ENCODE assay signal across 8 cellular contexts in the genomic region with DNA sequence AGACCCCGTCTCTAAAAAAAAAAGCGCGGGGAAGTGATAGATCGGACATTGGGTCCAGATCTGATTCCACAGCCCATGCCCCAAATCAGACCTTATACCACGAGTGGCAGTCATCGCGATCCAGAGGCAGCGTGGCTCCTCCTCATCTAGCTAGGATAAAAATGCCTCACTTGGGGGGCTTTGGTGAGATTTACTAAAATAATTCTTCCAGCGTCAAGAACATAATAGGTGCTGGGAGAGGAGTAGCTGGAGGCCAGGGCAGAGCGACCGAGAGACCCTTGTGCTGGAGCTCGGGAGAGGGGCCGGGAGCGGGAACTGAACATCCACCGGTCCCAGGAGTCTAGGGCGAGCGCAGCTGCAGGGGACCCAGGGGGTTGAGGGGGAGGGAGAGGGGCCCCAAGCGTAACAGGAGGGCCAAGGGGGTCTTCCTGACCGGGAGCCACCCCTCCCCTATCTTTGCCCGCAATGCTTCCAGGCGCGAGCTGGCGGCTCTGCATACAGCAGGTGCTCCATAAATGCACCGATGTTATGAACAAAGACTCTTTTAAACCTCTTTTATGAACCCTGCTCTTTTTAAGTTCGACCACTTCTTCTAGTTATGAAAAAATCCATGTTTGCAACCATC. TPM values are rescaled to one million over a fixed set of nuclear protein-coding genes. Genes with fewer than 3 reads are reported as not detected.
A peak's percentile ranks its signal among the peaks of the same experiment; 100 is the strongest.
DNase-seq lines count a peak whose midpoint lies in the region; ATAC-seq and TF ChIP-seq lines count a peak whose summit lies in the region.

No MANE protein-coding gene starts in this region.

- TF ChIP-seq CTCF in AG04450 (IDR thresholded peaks at IDR 0.05; ENCODE audit: low read depth, low read length) (no peak), brain microvascular endothelial cell (IDR thresholded peaks at IDR 0.05; ENCODE audit: low read depth, low read length, missing control alignments) (no peak), GM10266 (IDR thresholded peaks at IDR 0.05; ENCODE audit: control insufficient read depth, insufficient read depth, low read depth, missing control alignments) (no peak)

- no peaks in the 10 kb centered on the region for H3K9me3 Mint-ChIP-seq in IgD-negative memory B cell
- H3K9me3 Mint-ChIP-seq in naive thymus-derived CD4-positive, alpha-beta T cell: no peaks in the 10 kb centered on the region

- CTCF ChIA-PET in AG04450 (lab: Charles Lee): no interaction called here
- CTCF ChIA-PET in naive thymus-derived CD4-positive, alpha-beta T cell (lab: Charles Lee): interaction anchor here (0.8 to 4.9 kb wide), 7 partner anchors 10 to 292 kb away, joined by 3 to 49 read pairs (median 4); no protein-coding TSS in a partner anchor

- H3K4me1 ChIP-seq in naive thymus-derived CD4-positive, alpha-beta T cell (ENCODE audit: control insufficient read depth in 2 of 2, insufficient read depth in 2 of 2, low read length in 2 of 2): peaks cover 27 to 35% of the 10 kb centered on the region in 2 donors

- H3K27me3 ChIP-seq in AG04450 (ENCODE audit: control insufficient read depth, insufficient read depth, low read length) (peaks cover 7% of the 10 kb centered on the region), brain microvascular endothelial cell (replicated peaks) (peaks cover 3% of the 10 kb centered on the region)
- no peaks in the 10 kb centered on the region for H3K27me3 ChIP-seq in naive thymus-derived CD4-positive, alpha-beta T cell (ENCODE audit: control insufficient read depth in 2 of 2, insufficient read depth in 2 of 2, low read length in 2 of 2)

- intact Hi-C loops in naive thymus-derived CD4-positive, alpha-beta T cell (cut with micrococcal nuclease): loop anchor here (1.0 to 10.0 kb wide), 8 partner anchors 17 to 802 kb away; partner anchors contain the start of genes CCND1 (in 2 of the 2), IGHMBP2 (in 1 of the 2), MRPL21 (in 1 of the 2) and PPP6R3 (in 1 of the 2)

- H3K27ac Mint-ChIP-seq in IgD-negative memory B cell: peak overlapping the region; percentile 69 to 84 (median 84)
- peak overlapping the region; percentile 76 to 90 (median 87) for H3K27ac Mint-ChIP-seq in naive thymus-derived CD4-positive, alpha-beta T cell

- in situ Hi-C loops in brain microvascular endothelial cell (cut with HindIII; ENCODE audit: low pct_ligation_motif_present, low sequenced_read_pairs): no loop called here

- H3K9me3 ChIP-seq in AG04450 (ENCODE audit: control insufficient read depth, insufficient read depth, low read length): no peaks in the 10 kb centered on the region
- no peaks in the 10 kb centered on the region for H3K9me3 ChIP-seq in naive thymus-derived CD4-positive, alpha-beta T cell (ENCODE audit: control insufficient read depth in 2 of 3, low read length in 3 of 3)

- H3K27me3 Mint-ChIP-seq in IgD-negative memory B cell: no peaks in the 10 kb centered on the region
- peaks cover 0 to 23% (median 0%) of the 10 kb centered on the region in 5 donors for H3K27me3 Mint-ChIP-seq in naive thymus-derived CD4-positive, alpha-beta T cell

- peak overlapping the region; percentile 93 to 98 (median 96) for H3K4me3 Mint-ChIP-seq in IgD-negative memory B cell
- H3K4me3 Mint-ChIP-seq in naive thymus-derived CD4-positive, alpha-beta T cell: peak overlapping the region; percentile 89 to 99 (median 94)

- H3K36me3 Mint-ChIP-seq in IgD-negative memory B cell: no peaks in the 10 kb centered on the region
- no peaks in the 10 kb centered on the region for H3K36me3 Mint-ChIP-seq in naive thymus-derived CD4-positive, alpha-beta T cell

- POLR2A ChIA-PET in AG04450 (lab: Yijun Ruan, JAX): interaction anchor here (1.1 kb wide), 1 partner anchor 11 kb away, joined by 5 read pairs; no protein-coding TSS in a partner anchor
- POLR2A ChIA-PET in naive thymus-derived CD4-positive, alpha-beta T cell (lab: Charles Lee): interaction anchor here (0.6 to 3.9 kb wide), 8 partner anchors 12 to 601 kb away, joined by 3 to 33 read pairs (median 4); partner anchors contain the start of genes IGHMBP2 and MRPL21

- peak overlapping the region; percentile 50 for H3K4me3 ChIP-seq in AG04450 (ENCODE audit: low read depth, low read length)
- peak overlapping the region; percentile 31 for H3K4me3 ChIP-seq in brain microvascular endothelial cell (ENCODE audit: low read depth, low read length)
- H3K4me3 ChIP-seq in naive thymus-derived CD4-positive, alpha-beta T cell (ENCODE audit: low read length): peak overlapping the region; percentile 78

- no peaks in the 10 kb centered on the region for H3K36me3 ChIP-seq in brain microvascular endothelial cell (replicated peaks)
- H3K36me3 ChIP-seq in naive thymus-derived CD4-positive, alpha-beta T cell (ENCODE audit: control insufficient read depth in 2 of 3, insufficient read depth in 3 of 3, low read length in 3 of 3): no peaks in the 10 kb centered on the region

- H3K27ac ChIP-seq in AG04450 (ENCODE audit: low read depth, low read length) (no peak overlapping the region), brain microvascular endothelial cell (no peak overlapping the region)
- H3K27ac ChIP-seq in naive thymus-derived CD4-positive, alpha-beta T cell (ENCODE audit: low read depth, low read length): peak overlapping the region; percentile 63

- H3K4me1 Mint-ChIP-seq in IgD-negative memory B cell: peaks cover 25 to 33% (median 25%) of the 10 kb centered on the region in 3 donors
- peaks cover 13 to 48% (median 34%) of the 10 kb centered on the region in 7 donors for H3K4me1 Mint-ChIP-seq in naive thymus-derived CD4-positive, alpha-beta T cell

- ATAC-seq in naive thymus-derived CD4-positive, alpha-beta T cell: no peak
- ATAC-seq in GM21367 (IDR thresholded peaks at IDR 0.05; ENCODE audit: unreplicated experiment): no peak
- ATAC-seq in GM19467 (IDR thresholded peaks at IDR 0.05; ENCODE audit: unreplicated experiment): no peak

- DNase-seq in AG04450 (ENCODE audit: low read depth, low spot score) (no peak), brain microvascular endothelial cell (no peak), HCEC 1CT (no peak), GM10266 (ENCODE audit: extremely low spot score) (no peak)
- peak in 1 of 9 donors; percentile 3 for DNase-seq in naive thymus-derived CD4-positive, alpha-beta T cell

RNA-seq across cellular contexts. Expression of gene CPT1A, which starts 0.8 kb away (rescaled TPM):
- polyA plus RNA-seq in AG04450 (2011; rRNA removed): 12.4 and 18.9 TPM in 2 replicates
- 32.8 and 45.2 TPM in 2 replicates for polyA minus RNA-seq in AG04450 (2011; rRNA and poly(A)+ RNA removed)
- 5.8 TPM for polyA plus RNA-seq in IgD-negative memory B cell
- 10 to 100 TPM; 17.2 to 52.7 (median 20.5) TPM for total RNA-seq in naive thymus-derived CD4-positive, alpha-beta T cell
- polyA plus RNA-seq in naive thymus-derived CD4-positive, alpha-beta T cell: 1 to 10 TPM; 2.3 to 3.5 TPM
